In the genomic region with DNA sequence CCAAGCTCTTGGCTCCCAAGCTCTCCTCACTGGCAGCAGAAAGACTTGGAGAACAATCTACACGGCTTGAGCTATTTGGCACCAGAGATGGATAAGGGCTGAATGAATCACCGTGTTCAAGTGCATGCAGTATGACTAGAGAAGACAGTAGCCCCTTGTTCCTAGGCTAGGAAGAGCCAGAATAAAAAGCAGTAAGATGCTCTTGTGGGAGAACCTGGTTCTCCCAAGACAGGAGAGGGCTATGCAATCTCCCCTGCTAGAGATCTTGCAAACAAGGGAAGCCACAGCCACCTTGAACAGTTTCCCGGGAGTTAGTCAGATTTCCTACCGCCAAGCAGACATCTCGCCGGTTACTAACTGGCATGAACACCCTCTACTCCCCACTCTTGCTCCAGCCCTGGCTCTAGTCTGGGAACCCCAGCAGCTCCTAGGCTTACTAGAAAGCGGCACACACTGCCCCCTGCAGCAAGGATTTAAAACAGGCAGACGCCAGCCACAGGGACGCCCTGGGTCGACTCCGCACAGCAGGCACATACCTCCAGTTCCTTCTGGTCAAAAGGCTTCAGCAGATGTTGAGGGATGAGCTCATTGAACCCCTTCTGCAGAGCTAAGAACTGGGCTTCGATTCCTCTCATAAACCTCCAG, we compare ENCODE assay signal across 1 cellular context.
TF ChIP-seq lines count a peak whose summit lies in the region.

No MANE protein-coding gene starts in this region.

TF ChIP-seq in GM12878, 131 proteins besides CTCF, POLR2A, EP300 and RAD21 (continued from another document):
- TF ChIP-seq, protein P1, sequence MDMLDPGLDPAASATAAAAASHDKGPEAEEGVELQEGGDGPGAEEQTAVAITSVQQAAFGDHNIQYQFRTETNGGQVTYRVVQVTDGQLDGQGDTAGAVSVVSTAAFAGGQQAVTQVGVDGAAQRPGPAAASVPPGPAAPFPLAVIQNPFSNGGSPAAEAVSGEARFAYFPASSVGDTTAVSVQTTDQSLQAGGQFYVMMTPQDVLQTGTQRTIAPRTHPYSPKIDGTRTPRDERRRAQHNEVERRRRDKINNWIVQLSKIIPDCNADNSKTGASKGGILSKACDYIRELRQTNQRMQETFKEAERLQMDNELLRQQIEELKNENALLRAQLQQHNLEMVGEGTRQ (IDR thresholded peaks at IDR 0.05; ENCODE audit: borderline replicate concordance, low read depth, low read length), result no peak
- TF ChIP-seq YY1 (IDR thresholded peaks at IDR 0.05; ENCODE audit: low read depth, low read length), result no peak
- TF ChIP-seq EZH2 (IDR thresholded peaks at IDR 0.05; ENCODE audit: borderline replicate concordance, control insufficient read depth, low read depth, low read length), result no peak
- TF ChIP-seq, protein P2, sequence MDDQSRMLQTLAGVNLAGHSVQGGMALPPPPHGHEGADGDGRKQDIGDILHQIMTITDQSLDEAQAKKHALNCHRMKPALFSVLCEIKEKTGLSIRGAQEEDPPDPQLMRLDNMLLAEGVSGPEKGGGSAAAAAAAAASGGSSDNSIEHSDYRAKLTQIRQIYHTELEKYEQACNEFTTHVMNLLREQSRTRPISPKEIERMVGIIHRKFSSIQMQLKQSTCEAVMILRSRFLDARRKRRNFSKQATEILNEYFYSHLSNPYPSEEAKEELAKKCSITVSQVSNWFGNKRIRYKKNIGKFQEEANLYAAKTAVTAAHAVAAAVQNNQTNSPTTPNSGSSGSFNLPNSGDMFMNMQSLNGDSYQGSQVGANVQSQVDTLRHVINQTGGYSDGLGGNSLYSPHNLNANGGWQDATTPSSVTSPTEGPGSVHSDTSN (IDR thresholded peaks at IDR 0.05; ENCODE audit: insufficient replicate concordance, low read depth, low read length), result no peak
